In genomic region chr2:234256516-234256915, GRCh38 we compare ENCODE assay signal across 17 cellular contexts.
"Had no signal": no experiment of that assay in that cellular context is flagged by ENCODE, and none has a peak within 500 bp of the region (broad histone marks: within the 10 kb centered on the region; RNA-seq: fewer than 3 reads in every experiment).

No MANE protein-coding gene starts in this region.

- H3K9me3 ChIP-seq: thyroid gland had no signal

- H3K4me1 Mint-ChIP-seq: activated B cell treated with CpG ODN at 0.5 μM for 24 hours; stimulated activated memory B cell treated with anti-CD40 and anti-IgM and Interleukin-4, amounts not matched to agents 10 μg/mL and 1 μg/mL and 100 μg/mL, for 72 hours had no signal

- H3K27me3 ChIP-seq: thyroid gland had no signal

- ATAC-seq: activated T-cell treated with anti-CD3 and anti-CD28 coated beads, Interleukin-2, amount 50 U/mL, for 72 hours; natural killer cell treated with Interleukin-12 subunit alpha and Interleukin-12 subunit beta and Interleukin-15 and Interleukin-18, amount 100 ng/mL, for 72 hours; stimulated activated memory B cell treated with anti-CD40 and anti-IgM and Interleukin-4, amounts not matched to agents 10 μg/mL and 1 μg/mL and 100 μg/mL, for 72 hours had no signal

- H3K36me3 Mint-ChIP-seq: activated naive CD8-positive, alpha-beta T cell; memory B cell; natural killer cell treated with Interleukin-12 subunit alpha and Interleukin-12 subunit beta and Interleukin-15 and Interleukin-18, amount 100 ng/mL, for 72 hours; stimulated activated memory B cell treated with anti-CD40 and anti-IgM and Interleukin-4, amounts not matched to agents 10 μg/mL and 1 μg/mL and 100 μg/mL, for 72 hours had no signal

- H3K27me3 Mint-ChIP-seq: activated CD4-positive, alpha-beta T cell treated with anti-CD3 and anti-CD28 coated beads, Interleukin-2, amount 10 ng/mL, durations not matched to agents 24 days and 14 days; activated naive CD8-positive, alpha-beta T cell; central memory CD8-positive, alpha-beta T cell had no signal

- H3K9me3 Mint-ChIP-seq: activated B cell treated with CpG ODN at 0.5 μM for 24 hours; activated CD4-positive, alpha-beta T cell treated with anti-CD3 and anti-CD28 coated beads, Interleukin-2, amount 10 ng/mL, durations not matched to agents 24 days and 14 days; activated T-cell treated with anti-CD3 and anti-CD28 coated beads, Interleukin-2, amount 50 U/mL, for 72 hours; central memory CD8-positive, alpha-beta T cell; memory B cell; natural killer cell treated with Interleukin-12 subunit alpha and Interleukin-12 subunit beta and Interleukin-15 and Interleukin-18, amount 100 ng/mL, for 72 hours; stimulated activated memory B cell treated with anti-CD40 and anti-IgM and Interleukin-4, amounts not matched to agents 10 μg/mL and 1 μg/mL and 100 μg/mL, for 72 hours; T-helper 1 cell treated with Interleukin-12 subunit alpha and Interleukin-12 subunit beta and Interleukin-4 antibody, amounts not matched to agents 30 μg/mL and 1 μg/mL, for 36 hours had no signal

- DNase-seq: activated B cell treated with CpG ODN at 0.5 μM for 24 hours; activated CD8-positive, alpha-beta memory T cell treated with anti-CD3 and anti-CD28 coated beads, Interleukin-2, amount 50 U/mL, for 48 hours; activated gamma-delta T cell treated with Interleukin-2 at 50 U/mL for 16 hours; activated T-cell treated with anti-CD3 and anti-CD28 coated beads, Interleukin-2, amount 50 U/mL, for 72 hours; amniotic stem cell; cortex of kidney; effector CD8-positive, alpha-beta T cell; foreskin melanocyte; occipital lobe; thyroid gland had no signal

- H3K4me3 ChIP-seq: thyroid gland had no signal

- H3K36me3 ChIP-seq: thyroid gland had no signal

- H3K4me3 Mint-ChIP-seq: activated B cell treated with CpG ODN at 0.5 μM for 24 hours; activated CD4-positive, alpha-beta T cell treated with anti-CD3 and anti-CD28 coated beads, Interleukin-2, amount 10 ng/mL, durations not matched to agents 24 days and 14 days; activated naive CD8-positive, alpha-beta T cell; activated T-cell treated with anti-CD3 and anti-CD28 coated beads, Interleukin-2, amount 50 U/mL, for 72 hours; central memory CD8-positive, alpha-beta T cell; memory B cell; natural killer cell treated with Interleukin-12 subunit alpha and Interleukin-12 subunit beta and Interleukin-15 and Interleukin-18, amount 100 ng/mL, for 72 hours; stimulated activated memory B cell treated with anti-CD40 and anti-IgM and Interleukin-4, amounts not matched to agents 10 μg/mL and 1 μg/mL and 100 μg/mL, for 72 hours; T-helper 1 cell treated with Interleukin-12 subunit alpha and Interleukin-12 subunit beta and Interleukin-4 antibody, amounts not matched to agents 30 μg/mL and 1 μg/mL, for 36 hours had no signal

- H3K27ac Mint-ChIP-seq: activated B cell treated with CpG ODN at 0.5 μM for 24 hours; activated CD4-positive, alpha-beta T cell treated with anti-CD3 and anti-CD28 coated beads, Interleukin-2, amount 10 ng/mL, durations not matched to agents 24 days and 14 days; activated naive CD8-positive, alpha-beta T cell; activated T-cell treated with anti-CD3 and anti-CD28 coated beads, Interleukin-2, amount 50 U/mL, for 72 hours; memory B cell; natural killer cell treated with Interleukin-12 subunit alpha and Interleukin-12 subunit beta and Interleukin-15 and Interleukin-18, amount 100 ng/mL, for 72 hours; stimulated activated memory B cell treated with anti-CD40 and anti-IgM and Interleukin-4, amounts not matched to agents 10 μg/mL and 1 μg/mL and 100 μg/mL, for 72 hours; T-helper 1 cell treated with Interleukin-12 subunit alpha and Interleukin-12 subunit beta and Interleukin-4 antibody, amounts not matched to agents 30 μg/mL and 1 μg/mL, for 36 hours had no signal

- H3K27ac ChIP-seq: thyroid gland had no signal
